In genomic region chr12:57477710-57478681, GRCh38 we compare ENCODE assay signal across 8 cellular contexts. TPM values are rescaled to one million over a fixed set of nuclear protein-coding genes. Genes with fewer than 3 reads are reported as not detected.
DNase-seq lines count a peak whose midpoint lies in the region; ATAC-seq, FAIRE-seq and TF ChIP-seq lines count a peak whose summit lies in the region.

No MANE protein-coding gene starts in this region.

- H2AFZ ChIP-seq in PC-9: no peak overlapping the region

- H3K4me2 ChIP-seq in PC-9: no peak overlapping the region

- no peaks in the 10 kb centered on the region for H3K36me3 ChIP-seq in PC-9 (ENCODE audit: low read depth)

- H3K9me3 ChIP-seq in PC-9 (ENCODE audit: insufficient read depth, low read depth): no peaks in the 10 kb centered on the region

- FAIRE-seq in GM18507 (lab: Jason Lieb, UNC): peak; percentile 94

- ATAC-seq in HG03139 (IDR thresholded peaks at IDR 0.05; ENCODE audit: unreplicated experiment) (peak; percentile 37), esophagus mucosa (peak; percentile 40), HG03095 (IDR thresholded peaks at IDR 0.05; ENCODE audit: unreplicated experiment) (no peak), GM18870 (IDR thresholded peaks at IDR 0.05; ENCODE audit: unreplicated experiment) (no peak)

- POLR2A ChIA-PET in PC-9 (lab: Charles Lee; ENCODE audit: unreplicated experiment): interaction anchor here (0.5 kb wide), 1 partner anchor 9 kb away, joined by 6 read pairs; no protein-coding TSS in a partner anchor

- no peaks in the 10 kb centered on the region for H3K79me2 ChIP-seq in PC-9 (ENCODE audit: low read depth)

- no peak overlapping the region for H3K4me3 ChIP-seq in PC-9

- no peaks in the 10 kb centered on the region for H3K9me2 ChIP-seq in PC-9 (ENCODE audit: insufficient read depth)

- H3F3A ChIP-seq in PC-9 (ENCODE audit: insufficient read depth, low read depth): no peaks in the 10 kb centered on the region

- no TSS peak for BruUV-seq in PC-9 (replicated peaks; lab: Mats Ljungman, UMichigan)

- H3K27me3 ChIP-seq in PC-9 (ENCODE audit: insufficient read depth, low read depth): peaks cover 47% of the 10 kb centered on the region

- no peak for TF ChIP-seq CTCF in PC-9 (conservative IDR thresholded peaks at IDR 0.05)

- CTCF ChIA-PET in PC-9 (lab: Charles Lee): no interaction called here

- DNase-seq in GM18507 (ENCODE audit: extremely low spot score, insufficient read length, low read depth) (no peak), PC-9 (no peak)
- DNase-seq in activated CD4-positive, CD25-positive, alpha-beta regulatory T cell treated with anti-CD3 and anti-CD28 coated beads, Interleukin-2, amount 50 U/mL, for 72 hours: peak; percentile 60
- peak; percentile 55 for DNase-seq in stimulated activated CD8-positive, alpha-beta memory T cell treated with anti-CD3 and anti-CD28 coated beads, Interleukin-4, amount 100 ng/mL, for 48 hours

- no peak overlapping the region for H3K27ac ChIP-seq in PC-9

- no peaks in the 10 kb centered on the region for H4K20me1 ChIP-seq in PC-9 (ENCODE audit: insufficient read depth)

- H3K4me1 ChIP-seq in PC-9 (replicated peaks; ENCODE audit: insufficient read depth): no peaks in the 10 kb centered on the region

- intact Hi-C loops in PC-9 (cut with micrococcal nuclease; ENCODE audit: unreplicated experiment): no loop called here

RNA-seq across cellular contexts. Expression of gene ARHGAP9, which starts 1.7 kb away (rescaled TPM):
- 2.0 TPM for total RNA-seq in esophagus mucosa
- total RNA-seq in PC-9 (2021): not detected in 2 replicates

RNA-seq across cellular contexts. Expression of gene MARS1, which starts 9.9 kb away (rescaled TPM):
- total RNA-seq in esophagus mucosa (130 TPM), PC-9 (2021) (307 and 366 TPM in 2 replicates)

RNA-seq across cellular contexts. Expression of gene GLI1, which starts 18.4 kb away (rescaled TPM):
- total RNA-seq in esophagus mucosa: 0.72 TPM
- total RNA-seq in PC-9 (2021): not detected in 2 replicates

RNA-seq across cellular contexts. Expression of gene INHBE, which starts 22.9 kb away (rescaled TPM):
- total RNA-seq in esophagus mucosa (not detected), PC-9 (2021) (0.73 and 0.90 TPM in 2 replicates)

RNA-seq across cellular contexts. Expression of gene DDIT3, which starts 42.3 kb away (rescaled TPM):
- 34.8 TPM for total RNA-seq in esophagus mucosa
- 15.6 and 17.3 TPM in 2 replicates for total RNA-seq in PC-9 (2021)

Comparison
In these comparisons a context has a peak if more than half of its experiments do, and no peak if none do; other contexts are left out.
1. DNase-seq: peak in activated CD4-positive, CD25-positive, alpha-beta regulatory T cell treated with anti-CD3 and anti-CD28 coated beads, Interleukin-2, amount 50 U/mL, for 72 hours (single experiment) and stimulated activated CD8-positive, alpha-beta memory T cell treated with anti-CD3 and anti-CD28 coated beads, Interleukin-4, amount 100 ng/mL, for 48 hours (single experiment); none in GM18507 (single experiment) and PC-9 (0 of 2).
2. ATAC-seq: peak in HG03139 (single experiment) and esophagus mucosa (single experiment); none in HG03095 (single experiment) and GM18870 (single experiment).